Comparison of ENCODE assay signal across 8 cellular contexts in the genomic region with DNA sequence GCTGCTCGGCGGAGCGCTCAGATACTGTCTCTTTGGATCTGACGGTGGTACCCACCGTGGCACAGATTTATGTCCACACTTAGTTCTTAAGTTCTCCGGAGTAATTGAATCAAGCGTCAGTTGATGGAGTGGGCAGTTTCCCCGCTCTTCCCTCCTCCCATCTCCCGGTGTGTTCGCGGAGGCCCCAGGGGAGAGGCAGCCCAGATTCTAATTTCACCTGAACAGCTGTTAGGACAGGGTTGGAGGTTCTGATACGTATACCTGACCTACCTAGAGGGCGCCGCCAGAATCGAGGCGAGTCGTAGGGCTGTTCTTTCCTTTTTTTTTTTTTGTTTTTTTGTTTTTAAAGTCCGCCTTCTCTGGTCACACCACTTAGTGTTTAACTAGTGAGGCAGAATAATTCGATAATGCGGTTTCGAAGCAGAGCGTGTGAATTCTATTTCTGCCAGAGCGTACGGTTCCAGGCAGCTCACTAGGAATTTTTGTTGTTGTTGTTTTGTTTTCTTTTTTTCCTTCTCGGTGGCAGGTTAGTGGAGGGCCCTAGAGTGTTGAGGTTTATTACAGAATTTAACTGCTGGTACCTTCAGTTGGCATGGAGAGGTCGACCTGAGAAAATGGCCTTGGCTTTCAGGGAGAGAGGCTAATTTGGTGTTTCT. TPM values are rescaled to one million over a fixed set of nuclear protein-coding genes. Genes with fewer than 3 reads are reported as not detected.
A peak's percentile ranks its signal among the peaks of the same experiment; 100 is the strongest.
DNase-seq lines count a peak whose midpoint lies in the region; ATAC-seq and TF ChIP-seq lines count a peak whose summit lies in the region.

No MANE protein-coding gene starts in this region.

- no peak overlapping the region for H2BK20ac ChIP-seq in IMR-90 (ENCODE audit: low read depth, low read length)

- H3K9me3 ChIP-seq in IMR-90 (ENCODE audit: control insufficient read depth, insufficient read depth, low read length) = peaks cover 13% of the 10 kb centered on the region
- no peaks in the 10 kb centered on the region for H3K9me3 ChIP-seq in adrenal gland (replicated peaks in 1 of 3)
- no peaks in the 10 kb centered on the region for H3K9me3 ChIP-seq in liver (ENCODE audit: control insufficient read depth in 4 of 4, low read length in 3 of 4)
- no peaks in the 10 kb centered on the region for H3K9me3 ChIP-seq in tibial artery

- H3K4me2 ChIP-seq in IMR-90 (ENCODE audit: low read depth, low read length) = no peak overlapping the region

- 17% methylated on average over 1 of the region's 26 CpGs; no CpG with 5 or more reads in 1 of the 2 experiments for WGBS in IMR-90 (ENCODE audit: extremely low coverage in 2 of 2, insufficient read length in 1 of 2), 2 experiments
- WGBS in adrenal gland, 4 donors = 4 to 10% (median 4%) methylated on average over 21 to 26 of the region's 26 CpGs
- WGBS in liver = 9% methylated on average over 26 of the region's 26 CpGs

- no TSS peak for BruUV-seq in IMR-90 (replicated peaks; lab: Mats Ljungman, UMichigan)

- H2AK9ac ChIP-seq in IMR-90 (replicated peaks; ENCODE audit: low read depth, low read length, poor library complexity) = no peak overlapping the region

- H3K27ac ChIP-seq in IMR-90 (ENCODE audit: insufficient read depth, low read length) (no peak overlapping the region), adrenal gland (peak overlapping the region in 2 of 5 donors; percentile 34 to 76), liver (ENCODE audit: low read depth in 1 of 2, low read length in 2 of 2) (no peak overlapping the region), tibial artery (no peak overlapping the region)

- ATAC-seq in IMR-90 (ENCODE audit: low read depth) (no peak), GM21737 (IDR thresholded peaks at IDR 0.05; ENCODE audit: unreplicated experiment) (no peak)

- intact Hi-C loops in IMR-90 (cut with micrococcal nuclease) (no loop called here), adrenal gland (cut with DNase I) (no loop called here), tibial artery (cut with DNase I; ENCODE audit: low total_unique reads) (no loop called here)

- TF ChIP-seq CTCF in IMR-90 (conservative IDR thresholded peaks at IDR 0.05; ENCODE audit: low read depth, low read length) (no peak), adrenal gland (IDR thresholded peaks at IDR 0.05) (no peak), liver (IDR thresholded peaks at IDR 0.05; ENCODE audit: low read depth, low read length, missing input control) (no peak), tibial artery (IDR thresholded peaks at IDR 0.05) (no peak)

- no peak for TF ChIP-seq RAD21 in IMR-90 (IDR thresholded peaks at IDR 0.05; ENCODE audit: low read length)
- no peak for TF ChIP-seq RAD21 in liver (IDR thresholded peaks at IDR 0.05)

- H3K79me1 ChIP-seq in IMR-90 (ENCODE audit: low read depth in 1 of 2, low read length in 2 of 2) = no peaks in the 10 kb centered on the region

- H3K4ac ChIP-seq in IMR-90 (ENCODE audit: low read depth, low read length) = no peak overlapping the region

- no peak overlapping the region for H3K9ac ChIP-seq in IMR-90 (ENCODE audit: low read depth, low read length)
- peak overlapping the region in 1 of 2 donors; percentile 71 for H3K9ac ChIP-seq in liver (ENCODE audit: low read depth in 1 of 2, low read length in 2 of 2)

- H2AK5ac ChIP-seq in IMR-90 (ENCODE audit: low read depth, low read length) = no peak overlapping the region

- POLR2A ChIA-PET in IMR-90 (lab: Charles Lee; ENCODE audit: unreplicated experiment) = no interaction called here

- no peak overlapping the region for H2BK120ac ChIP-seq in IMR-90 (ENCODE audit: low read depth, low read length)

- TF ChIP-seq POLR2A in IMR-90 (IDR thresholded peaks at IDR 0.05; ENCODE audit: low read depth, low read length) (no peak), adrenal gland (IDR thresholded peaks at IDR 0.05) (no peak)

- no peaks in the 10 kb centered on the region for H4K20me1 ChIP-seq in IMR-90 (ENCODE audit: insufficient read depth, low read length)

- H3K27me3 ChIP-seq in IMR-90 (ENCODE audit: control insufficient read depth, insufficient read depth, low read length) (peaks cover 51% of the 10 kb centered on the region), adrenal gland (no peaks in the 10 kb centered on the region), liver (ENCODE audit: control insufficient read depth in 4 of 4, insufficient read depth in 4 of 4, low read length in 3 of 4) (no peaks in the 10 kb centered on the region), tibial artery (peaks cover 0 to 13% of the 10 kb centered on the region in 2 donors)

- CTCF ChIA-PET in IMR-90 (lab: Yijun Ruan, JAX) = no interaction called here

- peak overlapping the region; percentile 28 for H2AFZ ChIP-seq in IMR-90 (replicated peaks; ENCODE audit: low read length, poor library complexity)

- H4K8ac ChIP-seq in IMR-90 (ENCODE audit: low read depth in 2 of 2, low read length in 2 of 2) = no peak overlapping the region

- H2BK15ac ChIP-seq in IMR-90 (ENCODE audit: low read depth, low read length) = no peak overlapping the region

- H2BK5ac ChIP-seq in IMR-90 (ENCODE audit: low read depth, low read length, poor library complexity, severe bottlenecking) = no peak overlapping the region

- no peak overlapping the region for H3K23ac ChIP-seq in IMR-90 (ENCODE audit: low read depth, low read length)

- no peak overlapping the region; the same call in 1 of the 2 replicates for H3K56ac ChIP-seq in IMR-90 (ENCODE audit: extremely low read depth, insufficient read depth, low read length)

- in situ Hi-C loops in IMR-90 (cut with MboI; ENCODE audit: low sequenced_read_pairs) = no loop called here

- H3K4me1 ChIP-seq in IMR-90 (ENCODE audit: control insufficient read depth, insufficient read depth, low read length) = peaks cover 2% of the 10 kb centered on the region; the same call in 1 of the 2 replicates
- H3K4me1 ChIP-seq in adrenal gland (replicated peaks in 1 of 2) = peaks cover 12 to 14% of the 10 kb centered on the region in 2 donors
- peaks cover 6 to 12% (median 10%) of the 10 kb centered on the region in 4 donors for H3K4me1 ChIP-seq in liver (ENCODE audit: control insufficient read depth in 4 of 4, insufficient read depth in 4 of 4, low read length in 3 of 4)
- peaks cover 0 to 19% (median 10%) of the 10 kb centered on the region in 4 donors for H3K4me1 ChIP-seq in tibial artery

- peak; percentile 57 for DNase-seq in DMS 273 (lab: John Stamatoyannopoulos, UW; ENCODE audit: unreplicated experiment)
- DNase-seq in DMS 273 treated with DMSO at 0.1 percent for 48 hours (lab: John Stamatoyannopoulos, UW) = no peak
- DNase-seq in IMR-90 = no peak
- DNase-seq in adrenal gland = peak in 2 of 7 donors; percentile 5 to 16
- DNase-seq in tibial artery = no peak
- no peak for DNase-seq in hepatic stellate cell (ENCODE audit: low spot score)

- H4K91ac ChIP-seq in IMR-90 (ENCODE audit: insufficient read depth, low read depth, low read length) = no peak overlapping the region

- no peak overlapping the region; the same call in 1 of the 2 replicates for H3K4me3 ChIP-seq in IMR-90 (ENCODE audit: insufficient read depth, low read depth, low read length)
- peak overlapping the region; percentile 15 to 87 (median 34) for H3K4me3 ChIP-seq in adrenal gland
- H3K4me3 ChIP-seq in liver (ENCODE audit: low read depth in 1 of 3, low read length in 3 of 3) = peak overlapping the region; percentile 55 to 71 (median 63)
- peak overlapping the region; percentile 49 to 63 for H3K4me3 ChIP-seq in tibial artery

- dilution Hi-C loops in IMR-90 (cut with HindIII; ENCODE audit: low sequenced_read_pairs, unreplicated experiment) = no loop called here

- no peak overlapping the region for H4K5ac ChIP-seq in IMR-90 (ENCODE audit: low read depth, low read length)

- no peaks in the 10 kb centered on the region for H3K9me1 ChIP-seq in IMR-90 (ENCODE audit: insufficient read depth, low read length)

- H3K18ac ChIP-seq in IMR-90 (ENCODE audit: low read depth, low read length) = no peak overlapping the region

- H3K14ac ChIP-seq in IMR-90 (replicated peaks; ENCODE audit: low read depth, low read length) = no peak overlapping the region

- H3K36me3 ChIP-seq in IMR-90 (ENCODE audit: control insufficient read depth, insufficient read depth, low read length) (no peaks in the 10 kb centered on the region), adrenal gland (replicated peaks in 1 of 2) (no peaks in the 10 kb centered on the region), liver (ENCODE audit: control insufficient read depth in 4 of 4, insufficient read depth in 3 of 4, low read depth in 1 of 4, low read length in 3 of 4) (peaks cover 0 to 2% (median 0%) of the 10 kb centered on the region in 4 donors), tibial artery (no peaks in the 10 kb centered on the region)

TF ChIP-seq in IMR-90, 13 proteins besides CTCF, POLR2A, EP300 and RAD21 (continues in another document):
- no peak for TF ChIP-seq RCOR1 (IDR thresholded peaks at IDR 0.05; ENCODE audit: insufficient replicate concordance, low read length)

TF ChIP-seq in liver, 16 proteins besides CTCF, POLR2A, EP300 and RAD21 (continues in another document):
- TF ChIP-seq NR2F2 (IDR thresholded peaks at IDR 0.05) = no peak
- TF ChIP-seq, protein P1, sequence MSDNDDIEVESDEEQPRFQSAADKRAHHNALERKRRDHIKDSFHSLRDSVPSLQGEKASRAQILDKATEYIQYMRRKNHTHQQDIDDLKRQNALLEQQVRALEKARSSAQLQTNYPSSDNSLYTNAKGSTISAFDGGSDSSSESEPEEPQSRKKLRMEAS (IDR thresholded peaks at IDR 0.05) = no peak

RNA-seq across cellular contexts. Expression of a gene that starts 22.3 kb away (rescaled TPM):
- total RNA-seq in IMR-90 (2012; rRNA removed) = 66.4 and 80.7 TPM in 2 replicates
- polyA plus RNA-seq in IMR-90 (2012; rRNA removed) = 50.1 and 60.4 TPM in 2 replicates
- 23.3 and 26.6 TPM in 2 replicates for polyA plus RNA-seq in IMR-90 (2012; cell fraction: cytosol; rRNA removed)
- 7.8 and 35.9 TPM in 2 replicates for polyA plus RNA-seq in IMR-90 (2012; cell fraction: nucleus; rRNA removed; ENCODE audit: low replicate concordance)
- 100 to 1,000 TPM; 388 to 647 (median 567) TPM for total RNA-seq in adrenal gland
- 100 to 1,000 TPM in 1 of 3 donors, 10 to 100 TPM in 2; 44.3 to 591 (median 62.6) TPM for polyA plus RNA-seq in adrenal gland
- total RNA-seq in liver = 10 to 100 TPM; 70.1 to 78.6 TPM
- 10 to 100 TPM; 27.8 to 44.8 TPM for polyA plus RNA-seq in liver

RNA-seq across cellular contexts. Expression of a gene that starts 42.9 kb away (rescaled TPM):
- total RNA-seq in IMR-90 (2012; rRNA removed) = 0.18 and 0.28 TPM in 2 replicates
- 0.24 and 0.34 TPM in 2 replicates for polyA plus RNA-seq in IMR-90 (2012; rRNA removed)
- 0.26 and 0.39 TPM in 2 replicates for polyA plus RNA-seq in IMR-90 (2012; cell fraction: cytosol; rRNA removed)
- 1.4 and 1.6 TPM in 2 replicates for polyA plus RNA-seq in IMR-90 (2012; cell fraction: nucleus; rRNA removed; ENCODE audit: low replicate concordance)
- 10 to 100 TPM in 1 of 8 donors, 1 to 10 TPM in 7; 3.0 to 13.3 (median 5.2) TPM for total RNA-seq in adrenal gland
- 1 to 10 TPM; 1.2 to 3.7 (median 1.4) TPM for polyA plus RNA-seq in adrenal gland
- total RNA-seq in liver = 1 to 10 TPM in 1 of 2 donors, under 1 TPM in 1; 0.79 to 2.2 TPM
- under 1 TPM; 0.46 to 0.60 TPM for polyA plus RNA-seq in liver
